Comparison of ENCODE assay signal across 16 cellular contexts in the genomic region with DNA sequence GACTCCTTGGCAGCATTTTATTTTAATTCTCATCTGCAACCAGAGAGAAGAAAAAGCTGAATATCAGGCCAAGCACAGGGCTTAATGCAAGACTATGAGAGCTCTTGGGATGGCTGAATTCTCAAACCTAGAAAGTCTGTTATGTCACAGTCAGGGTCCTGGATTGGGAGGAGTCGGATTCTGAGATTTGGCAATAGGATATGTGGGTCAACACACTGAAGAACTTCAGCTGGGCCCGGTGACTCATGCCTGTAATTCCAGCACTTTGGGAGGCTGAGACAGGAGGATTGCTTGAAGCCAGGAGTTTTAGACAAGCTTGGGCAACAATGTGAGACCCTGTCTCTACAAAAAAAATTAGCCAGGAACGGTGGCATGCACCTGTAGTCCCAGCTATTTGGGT.
A peak's percentile ranks its signal among the peaks of the same experiment; 100 is the strongest.
DNase-seq lines count a peak whose midpoint lies in the region; ATAC-seq, FAIRE-seq and TF ChIP-seq lines count a peak whose summit lies in the region.
"Had no signal": no experiment of that assay in that cellular context is flagged by ENCODE, and none has a peak within 500 bp of the region (broad histone marks: within the 10 kb centered on the region; RNA-seq: fewer than 3 reads in every experiment).

No MANE protein-coding gene starts in this region.

- intact Hi-C loops in ascending aorta (cut with DNase I), result loop anchor here (10.0 kb wide), 1 partner anchor 552 kb away; no protein-coding TSS in a partner anchor
- intact Hi-C loops in left cardiac atrium (cut with DNase I), result no loop called here
- intact Hi-C loops in left colon (cut with DNase I, micrococcal nuclease), result no loop called here

- DNase-seq in H54 (ENCODE audit: insufficient read length, low spot score) (no peak), ascending aorta (ENCODE audit: low spot score in 2 of 2) (no peak), left cardiac atrium (peak; percentile 28), H4 (ENCODE audit: low spot score) (no peak), left colon (no peak)
- DNase-seq in stimulated activated CD4-positive, alpha-beta T cell treated with anti-CD3 and anti-CD28 coated beads, Interleukin-2, amount 100 ng/mL, for 48 hours, result no peak
- DNase-seq: activated CD4-positive, alpha-beta T cell treated with anti-CD3 and anti-CD28 coated beads for 4 hours; activated naive CD4-positive, alpha-beta T cell treated with anti-CD3 and anti-CD28 coated beads, Interleukin-2, amount 50 U/mL, for 16 hours; activated T-cell treated with anti-CD3 and anti-CD28 coated beads for 4 hours; DMS79; immature natural killer cell; NCI-H1694 treated with DMSO at 0.1 percent for 48 hours; nucleus accumbens; stimulated activated naive CD8-positive, alpha-beta T cell treated with anti-CD3 and anti-CD28 coated beads, Interleukin-15, Interleukin-2, amounts not matched to agents 100 U/mL and 50 U/mL, for 24 hours had no signal

- H3K36me3 ChIP-seq in ascending aorta, result peaks cover 19 to 50% of the 10 kb centered on the region in 2 donors
- peaks cover 25 to 67% (median 50%) of the 10 kb centered on the region in 5 donors for H3K36me3 ChIP-seq in subcutaneous abdominal adipose tissue (ENCODE audit: control insufficient read depth in 5 of 5, insufficient read depth in 5 of 5, low read length in 5 of 5)
- H3K36me3 ChIP-seq: BLaER1 treated with 17β-estradiol and CSF1 and Interleukin-3, amounts not matched to agents 10 nM and 100 nM had no signal

- no peaks in the 10 kb centered on the region for H3K27me3 ChIP-seq in ascending aorta
- H3K27me3 ChIP-seq in subcutaneous abdominal adipose tissue (ENCODE audit: control insufficient read depth in 5 of 5, insufficient read depth in 4 of 5, low read length in 5 of 5), result no peaks in the 10 kb centered on the region
- H3K27me3 ChIP-seq: BLaER1 treated with 17β-estradiol and CSF1 and Interleukin-3, amounts not matched to agents 10 nM and 100 nM had no signal

- peak in 1 of 2 donors; percentile 60 for ATAC-seq in left cardiac atrium
- ATAC-seq in left colon, result no peak
- ATAC-seq: stimulated activated naive CD8-positive, alpha-beta T cell treated with anti-CD3 and anti-CD28 coated beads, Interleukin-15, Interleukin-2, amounts not matched to agents 100 U/mL and 50 U/mL, for 24 hours had no signal

- H3K4me3 ChIP-seq in ascending aorta, result no peak overlapping the region
- no peak overlapping the region for H3K4me3 ChIP-seq in subcutaneous abdominal adipose tissue (ENCODE audit: low read depth in 1 of 5, low read length in 5 of 5)
- H3K4me3 ChIP-seq: BLaER1 treated with 17β-estradiol and CSF1 and Interleukin-3, amounts not matched to agents 10 nM and 100 nM had no signal

- H3K9ac ChIP-seq in subcutaneous abdominal adipose tissue (ENCODE audit: low read length in 5 of 5), result no peak overlapping the region
- H3K9ac ChIP-seq: BLaER1 treated with 17β-estradiol and CSF1 and Interleukin-3, amounts not matched to agents 10 nM and 100 nM had no signal

- H3K9me3 ChIP-seq in ascending aorta (no peaks in the 10 kb centered on the region), subcutaneous abdominal adipose tissue (ENCODE audit: control insufficient read depth in 5 of 5, low read length in 5 of 5) (no peaks in the 10 kb centered on the region)
- H3K9me3 ChIP-seq: BLaER1 treated with 17β-estradiol and CSF1 and Interleukin-3, amounts not matched to agents 10 nM and 100 nM had no signal

- peak; percentile 41 for FAIRE-seq in H54 (lab: Jason Lieb, UNC)

- H3K4me1 ChIP-seq in ascending aorta (peaks cover 0 to 4% of the 10 kb centered on the region in 2 donors), subcutaneous abdominal adipose tissue (ENCODE audit: control insufficient read depth in 5 of 5, insufficient read depth in 5 of 5, low read length in 5 of 5) (no peaks in the 10 kb centered on the region)
- H3K4me1 ChIP-seq: BLaER1 treated with 17β-estradiol and CSF1 and Interleukin-3, amounts not matched to agents 10 nM and 100 nM had no signal

- TF ChIP-seq POLR2A in H54 (IDR thresholded peaks at IDR 0.05; ENCODE audit: low read depth, low read length), result no peak

- TF ChIP-seq CTCF in ascending aorta (IDR thresholded peaks at IDR 0.05), result no peak

- peak overlapping the region; percentile 53 to 69 for H3K27ac ChIP-seq in ascending aorta
- peak overlapping the region; percentile 6 for H3K27ac ChIP-seq in subcutaneous abdominal adipose tissue (ENCODE audit: low read depth, low read length)
- H3K27ac ChIP-seq: BLaER1 treated with 17β-estradiol and CSF1 and Interleukin-3, amounts not matched to agents 10 nM and 100 nM had no signal
